21 cellular contexts compared by ENCODE assay signal in genomic region chr4:159425749-159426376, GRCh38.
DNase-seq lines count a peak whose midpoint lies in the region; ATAC-seq lines count a peak whose summit lies in the region.
"Had no signal": no experiment of that assay in that cellular context is flagged by ENCODE, and none has a peak within 500 bp of the region (broad histone marks: within the 10 kb centered on the region; RNA-seq: fewer than 3 reads in every experiment).

No MANE protein-coding gene starts in this region.

- POLR2A ChIA-PET in activated CD8-positive, alpha-beta T cell treated with anti-CD3 and anti-CD28 coated beads, Interleukin-2, amount 10 ng/mL, durations not matched to agents 7 days and 5 days (lab: Charles Lee): no interaction called here

- no peaks in the 10 kb centered on the region for H3K4me1 Mint-ChIP-seq in activated CD8-positive, alpha-beta T cell treated with anti-CD3 and anti-CD28 coated beads, Interleukin-2, amount 10 ng/mL, durations not matched to agents 7 days and 5 days (ENCODE audit: low read depth)

- no peak overlapping the region for H3K27ac Mint-ChIP-seq in activated CD8-positive, alpha-beta T cell treated with anti-CD3 and anti-CD28 coated beads, Interleukin-2, amount 10 ng/mL, durations not matched to agents 7 days and 5 days
- H3K27ac Mint-ChIP-seq: CD8-positive, alpha-beta T cell; T-helper 2 cell treated with Interferon-gamma antibody and Interleukin-4, amounts not matched to agents 5 μg/mL and 100 μg/mL, for 36 hours had no signal

- H3K9ac ChIP-seq in HUES48 (ENCODE audit: low read depth, low read length): no peak overlapping the region
- H3K9ac ChIP-seq: BLaER1 treated with 17β-estradiol and CSF1 and Interleukin-3, amounts not matched to agents 10 nM and 100 nM; KMS-11 had no signal

- H3K4me3 ChIP-seq in HUES48 (ENCODE audit: low read depth, low read length): peak overlapping the region; percentile 35; the same call in 1 of the 2 replicates
- H3K4me3 ChIP-seq: A549; BLaER1 treated with 17β-estradiol and CSF1 and Interleukin-3, amounts not matched to agents 10 nM and 100 nM; HAP-1; Peyer's patch; SK-N-MC had no signal

- H3K9me3 Mint-ChIP-seq in activated CD8-positive, alpha-beta T cell treated with anti-CD3 and anti-CD28 coated beads, Interleukin-2, amount 10 ng/mL, durations not matched to agents 7 days and 5 days (ENCODE audit: insufficient read depth): no peaks in the 10 kb centered on the region
- H3K9me3 Mint-ChIP-seq: CD8-positive, alpha-beta T cell; T-helper 2 cell treated with Interferon-gamma antibody and Interleukin-4, amounts not matched to agents 5 μg/mL and 100 μg/mL, for 36 hours had no signal

- H3K4me3 Mint-ChIP-seq in activated CD8-positive, alpha-beta T cell treated with anti-CD3 and anti-CD28 coated beads, Interleukin-2, amount 10 ng/mL, durations not matched to agents 7 days and 5 days: no peak overlapping the region
- H3K4me3 Mint-ChIP-seq: CD8-positive, alpha-beta T cell; T-helper 2 cell treated with Interferon-gamma antibody and Interleukin-4, amounts not matched to agents 5 μg/mL and 100 μg/mL, for 36 hours had no signal

- no peaks in the 10 kb centered on the region for H3K36me3 ChIP-seq in HUES48 (ENCODE audit: control insufficient read depth, insufficient read depth, low read length)
- H3K36me3 ChIP-seq: BLaER1 treated with 17β-estradiol and CSF1 and Interleukin-3, amounts not matched to agents 10 nM and 100 nM; HAP-1; Peyer's patch had no signal

- no peaks in the 10 kb centered on the region for H3K36me3 Mint-ChIP-seq in activated CD8-positive, alpha-beta T cell treated with anti-CD3 and anti-CD28 coated beads, Interleukin-2, amount 10 ng/mL, durations not matched to agents 7 days and 5 days (ENCODE audit: low read depth)
- H3K36me3 Mint-ChIP-seq: CD8-positive, alpha-beta T cell had no signal

- H3K9me3 ChIP-seq in HUES48 (ENCODE audit: control insufficient read depth, insufficient read depth, low read length): peaks cover 5% of the 10 kb centered on the region; the same call in 1 of the 2 replicates
- H3K9me3 ChIP-seq: A549, HAP-1, Peyer's patch had no signal

- peaks cover 6% of the 10 kb centered on the region for H3K27me3 Mint-ChIP-seq in activated CD8-positive, alpha-beta T cell treated with anti-CD3 and anti-CD28 coated beads, Interleukin-2, amount 10 ng/mL, durations not matched to agents 7 days and 5 days (ENCODE audit: low read depth)

- DNase-seq in ELF-1 (ENCODE audit: low read depth, low spot score): peak; percentile 42
- DNase-seq in NCI-H526 treated with DMSO at 0.1 percent for 48 hours (lab: John Stamatoyannopoulos, UW): peak; percentile 97
- DNase-seq in iPS-NIHi11 (ENCODE audit: low spot score): peak; percentile 27
- DNase-seq in activated CD8-positive, alpha-beta T cell treated with anti-CD3 and anti-CD28 coated beads, Interleukin-2, amount 10 ng/mL, durations not matched to agents 7 days and 5 days: no peak
- no peak for DNase-seq in activated CD4-positive, alpha-beta T cell treated with anti-CD3 and anti-CD28 coated beads, Interleukin-2, amount 50 U/mL, for 4 hours
- DNase-seq: CD8-positive, alpha-beta T cell; DMS79; NCI-H1417; NCI-H187; NCI-H524; Peyer's patch had no signal

- no peak for ATAC-seq in activated CD8-positive, alpha-beta T cell treated with anti-CD3 and anti-CD28 coated beads, Interleukin-2, amount 10 ng/mL, durations not matched to agents 7 days and 5 days
- ATAC-seq in GM19452 (IDR thresholded peaks at IDR 0.05; ENCODE audit: unreplicated experiment) (no peak), GM18909 (IDR thresholded peaks at IDR 0.05; ENCODE audit: poor library complexity, unreplicated experiment) (no peak)
- ATAC-seq: A549; CD8-positive, alpha-beta T cell; Right ventricle myocardium inferior had no signal

- H3K27ac ChIP-seq in HUES48 (ENCODE audit: low read depth, low read length): no peak overlapping the region
- H3K27ac ChIP-seq: A549; BLaER1 treated with 17β-estradiol and CSF1 and Interleukin-3, amounts not matched to agents 10 nM and 100 nM; KMS-11; Peyer's patch; SK-N-MC had no signal

- no peaks in the 10 kb centered on the region for H3K27me3 ChIP-seq in HUES48 (ENCODE audit: control insufficient read depth, insufficient read depth, low read length)
- H3K27me3 ChIP-seq: BLaER1 treated with 17β-estradiol and CSF1 and Interleukin-3, amounts not matched to agents 10 nM and 100 nM; Peyer's patch had no signal

- CTCF ChIA-PET in activated CD8-positive, alpha-beta T cell treated with anti-CD3 and anti-CD28 coated beads, Interleukin-2, amount 10 ng/mL, durations not matched to agents 7 days and 5 days (lab: Charles Lee): no interaction called here

- H3K4me1 ChIP-seq in HUES48 (ENCODE audit: control insufficient read depth, insufficient read depth, low read length): peaks cover 18% of the 10 kb centered on the region
- H3K4me1 ChIP-seq: A549; BLaER1 treated with 17β-estradiol and CSF1 and Interleukin-3, amounts not matched to agents 10 nM and 100 nM; HAP-1; Peyer's patch had no signal

Comparison
In these comparisons a context has a peak if more than half of its experiments do, and no peak if none do; other contexts are left out.
1. DNase-seq: peak in ELF-1 (single experiment), NCI-H526 treated with DMSO at 0.1 percent for 48 hours (single experiment) and iPS-NIHi11 (single experiment); none in activated CD8-positive, alpha-beta T cell treated with anti-CD3 and anti-CD28 coated beads, Interleukin-2, amount 10 ng/mL, durations not matched to agents 7 days and 5 days (single experiment) and activated CD4-positive, alpha-beta T cell treated with anti-CD3 and anti-CD28 coated beads, Interleukin-2, amount 50 U/mL, for 4 hours (0 of 2).